11 cellular contexts compared by ENCODE assay signal in the genomic region with DNA sequence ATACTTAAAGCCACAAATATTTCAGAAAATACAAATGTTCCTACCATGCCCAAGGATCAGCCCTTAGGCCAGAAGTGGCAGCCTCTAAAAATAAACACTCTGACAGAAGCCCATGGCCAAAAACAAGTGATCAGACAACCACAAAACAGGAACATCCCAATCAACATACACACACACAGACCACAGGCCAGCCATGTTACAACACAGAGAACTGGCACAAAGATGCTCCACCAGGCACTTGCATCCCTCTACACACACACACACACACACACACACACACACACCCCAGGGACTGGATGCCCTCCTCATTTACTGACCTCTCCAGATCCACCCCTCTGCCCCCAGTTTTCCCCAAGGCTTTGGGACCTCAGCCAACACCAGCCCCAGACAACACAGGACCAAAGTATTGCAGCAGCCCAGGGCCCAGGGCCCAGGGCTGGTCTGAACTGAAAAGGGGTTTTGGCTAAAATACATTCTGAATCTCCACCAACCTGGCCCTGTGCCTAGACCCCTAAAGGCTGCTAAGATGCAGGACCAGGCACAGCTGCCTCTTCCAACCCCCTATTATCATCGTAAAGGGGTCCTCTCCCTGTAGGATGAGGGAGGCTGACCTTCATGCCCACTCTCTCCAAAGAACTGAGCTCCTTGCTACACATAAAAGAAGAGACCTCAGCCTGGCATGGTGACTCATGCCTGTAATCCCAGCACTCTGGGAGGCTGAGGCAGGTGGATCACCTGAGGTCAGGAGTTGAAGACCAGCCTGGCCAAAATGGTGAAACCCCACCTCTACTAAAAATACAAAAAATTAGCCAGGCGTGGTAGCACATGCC.
DNase-seq lines count a peak whose midpoint lies in the region; ATAC-seq and TF ChIP-seq lines count a peak whose summit lies in the region.
"Had no signal": no experiment of that assay in that cellular context is flagged by ENCODE, and none has a peak within 500 bp of the region (broad histone marks: within the 10 kb centered on the region; RNA-seq: fewer than 3 reads in every experiment).

No MANE protein-coding gene starts in this region.

- no peak overlapping the region for H4K8ac ChIP-seq in mesendoderm (ENCODE audit: low read depth, low read length)

- H3K4me1 ChIP-seq in BLaER1 (peaks cover 20% of the 10 kb centered on the region), RWPE2 (ENCODE audit: insufficient read depth, poor library complexity, severe bottlenecking) (peaks cover 36% of the 10 kb centered on the region), mesendoderm (ENCODE audit: control insufficient read depth, low read depth, low read length) (no peaks in the 10 kb centered on the region)

- no peaks in the 10 kb centered on the region for H3K27me3 ChIP-seq in BLaER1
- no peaks in the 10 kb centered on the region for H3K27me3 ChIP-seq in RWPE2 (ENCODE audit: insufficient read depth, poor library complexity, severe bottlenecking)
- H3K27me3 ChIP-seq in mesendoderm (ENCODE audit: insufficient read depth, low read length, poor library complexity), result no peaks in the 10 kb centered on the region

- no peak overlapping the region for H2BK15ac ChIP-seq in mesendoderm (replicated peaks; ENCODE audit: low read depth)

- no peak for TF ChIP-seq CTCF in RWPE2 (IDR thresholded peaks at IDR 0.05; ENCODE audit: poor library complexity, severe bottlenecking)
- no peak for TF ChIP-seq CTCF in fibroblast of villous mesenchyme (IDR thresholded peaks at IDR 0.05; ENCODE audit: insufficient read depth, low read depth, low read length)

- H3K79me1 ChIP-seq in mesendoderm (ENCODE audit: low read length), result no peaks in the 10 kb centered on the region

- H4K20me1 ChIP-seq in BLaER1, result peaks cover 30% of the 10 kb centered on the region; the same call in 1 of the 2 replicates

- no peak overlapping the region for H3K4ac ChIP-seq in mesendoderm (ENCODE audit: low read depth, low read length)

- no peak overlapping the region for H2BK5ac ChIP-seq in mesendoderm (ENCODE audit: low read length)

- peaks cover 5% of the 10 kb centered on the region; the same call in 1 of the 2 replicates for H3K9me3 ChIP-seq in BLaER1
- no peaks in the 10 kb centered on the region for H3K9me3 ChIP-seq in RWPE2 (ENCODE audit: severe bottlenecking)
- H3K9me3 ChIP-seq: neutrophil had no signal

- H3K4me3 ChIP-seq in BLaER1 (no peak overlapping the region), RWPE2 (ENCODE audit: severe bottlenecking) (no peak overlapping the region), fibroblast of villous mesenchyme (ENCODE audit: low read depth, low read length) (no peak overlapping the region), mesendoderm (ENCODE audit: low read length) (no peak overlapping the region)

- H4K5ac ChIP-seq in mesendoderm (ENCODE audit: low read length), result no peak overlapping the region

- DNase-seq in RWPE2 (ENCODE audit: low spot score) (no peak), fibroblast of villous mesenchyme (ENCODE audit: low read depth) (peak; percentile 63), pons (ENCODE audit: low spot score) (peak; percentile 59), NCI-H187 (lab: John Stamatoyannopoulos, UW) (no peak), mesendoderm (no peak)
- DNase-seq: Calu3 had no signal

- no peak overlapping the region for H2BK120ac ChIP-seq in mesendoderm (ENCODE audit: low read depth, low read length)

- no peaks in the 10 kb centered on the region for H3K79me2 ChIP-seq in mesendoderm (ENCODE audit: control insufficient read depth, insufficient read depth, low read length)

- no peak overlapping the region for H3K56ac ChIP-seq in mesendoderm (ENCODE audit: low read length)

- WGBS in mesendoderm (ENCODE audit: extremely low coverage, insufficient coverage, low lambda C conversion rate), result no CpG with 5 or more reads among the region's 2 CpGs

- no peak overlapping the region for H2AK5ac ChIP-seq in mesendoderm (ENCODE audit: low read length)

- H3K4me2 ChIP-seq in BLaER1 (peak overlapping the region; percentile 52), mesendoderm (ENCODE audit: low read length) (no peak overlapping the region)

- H3K9ac ChIP-seq in BLaER1 (no peak overlapping the region), mesendoderm (ENCODE audit: low read length) (no peak overlapping the region)

- peak; percentile 48 for ATAC-seq in RWPE2 (ENCODE audit: low read depth)
- no peak for ATAC-seq in GM21723 (IDR thresholded peaks at IDR 0.05; ENCODE audit: unreplicated experiment)
- ATAC-seq in HG02852 (IDR thresholded peaks at IDR 0.05; ENCODE audit: unreplicated experiment), result no peak
- ATAC-seq: Panc1 had no signal

- no peak overlapping the region for H3K27ac ChIP-seq in BLaER1
- peak overlapping the region; percentile 64 for H3K27ac ChIP-seq in RWPE2 (ENCODE audit: poor library complexity, severe bottlenecking)
- no peak overlapping the region for H3K27ac ChIP-seq in mesendoderm (ENCODE audit: low read depth, low read length)
- H3K27ac ChIP-seq: neutrophil had no signal

- no peak overlapping the region for H3K18ac ChIP-seq in mesendoderm (ENCODE audit: low read length)

- H3K36me3 ChIP-seq in BLaER1 (peaks cover 78% of the 10 kb centered on the region), RWPE2 (ENCODE audit: low read depth) (no peaks in the 10 kb centered on the region), mesendoderm (ENCODE audit: control insufficient read depth, insufficient read depth, low read length) (no peaks in the 10 kb centered on the region)
- H3K36me3 ChIP-seq: neutrophil had no signal

- no peak overlapping the region for H3K23ac ChIP-seq in mesendoderm (ENCODE audit: low read length)

Comparison
In these comparisons a context has a peak if more than half of its experiments do, and no peak if none do; other contexts are left out.
1. DNase-seq: peak in fibroblast of villous mesenchyme (single experiment) and pons (single experiment); none in RWPE2 (single experiment), NCI-H187 (0 of 2) and mesendoderm (single experiment).